Comparison of ENCODE assay signal across 1 cellular context in genomic region chrX:49792376-49792775, GRCh38.
TF ChIP-seq lines count a peak whose summit lies in the region.

No MANE protein-coding gene starts in this region.

TF ChIP-seq in HepG2, 621 proteins besides CTCF, POLR2A, EP300 and RAD21 (continued from another document and continues in another):
- peak; percentile 48; the same call in 1 of the 2 replicates for TF ChIP-seq ARID5B (CRISPR knock-in tag; IDR thresholded peaks at IDR 0.05)
- no peak for TF ChIP-seq ZNF678 (CRISPR knock-in tag; IDR thresholded peaks at IDR 0.05)
- TF ChIP-seq RARA (CRISPR knock-in tag; IDR thresholded peaks at IDR 0.05) = 0 out of 2 replicates have a peak, but pooled peaks have one; percentile 12
- no peak for TF ChIP-seq ZNF503 (CRISPR knock-in tag; IDR thresholded peaks at IDR 0.05)
- TF ChIP-seq FOSL2 (CRISPR knock-in tag; IDR thresholded peaks at IDR 0.05) = peak; percentile 84
- TF ChIP-seq ZBTB2 (CRISPR knock-in tag; IDR thresholded peaks at IDR 0.05; ENCODE audit: low read depth) = no peak
- TF ChIP-seq PAX8 (CRISPR knock-in tag; IDR thresholded peaks at IDR 0.05; ENCODE audit: borderline replicate concordance) = no peak
- no peak for TF ChIP-seq THAP9 (CRISPR knock-in tag; IDR thresholded peaks at IDR 0.05; ENCODE audit: borderline replicate concordance)
- TF ChIP-seq MTA1 (CRISPR knock-in tag; IDR thresholded peaks at IDR 0.05; ENCODE audit: borderline replicate concordance) = no peak
- no peak for TF ChIP-seq SATB2 (CRISPR knock-in tag; IDR thresholded peaks at IDR 0.05)
- peak; percentile 4; the same call in 1 of the 2 replicates for TF ChIP-seq PHF21A (CRISPR knock-in tag; IDR thresholded peaks at IDR 0.05)
- no peak for TF ChIP-seq BCLAF1 (IDR thresholded peaks at IDR 0.05)
- no peak for TF ChIP-seq ATF5 (CRISPR knock-in tag; IDR thresholded peaks at IDR 0.05; ENCODE audit: low read depth)
- TF ChIP-seq HNF4G (IDR thresholded peaks at IDR 0.05; ENCODE audit: borderline replicate concordance, low read depth, low read length) = peak; percentile 10; the same call in 1 of the 2 replicates
- TF ChIP-seq HNF4G (CRISPR knock-in tag; IDR thresholded peaks at IDR 0.05; ENCODE audit: borderline replicate concordance, low read depth) = no peak
- no peak for TF ChIP-seq ZBTB4 (CRISPR knock-in tag; IDR thresholded peaks at IDR 0.05; ENCODE audit: borderline replicate concordance)
- TF ChIP-seq NCOA2 (CRISPR knock-in tag; IDR thresholded peaks at IDR 0.05) = 0 out of 2 replicates have a peak, but pooled peaks have one; percentile 15
- no peak for TF ChIP-seq CHD2 (IDR thresholded peaks at IDR 0.05; ENCODE audit: low read depth, low read length)
- TF ChIP-seq ETV5 (CRISPR knock-in tag; IDR thresholded peaks at IDR 0.05; ENCODE audit: borderline replicate concordance) = no peak
- TF ChIP-seq LCORL (IDR thresholded peaks at IDR 0.05) = no peak
- peak; percentile 22; the same call in 1 of the 2 replicates for TF ChIP-seq LCORL (CRISPR knock-in tag; IDR thresholded peaks at IDR 0.05)
- TF ChIP-seq ZZZ3 (CRISPR knock-in tag; IDR thresholded peaks at IDR 0.05; ENCODE audit: borderline replicate concordance) = no peak
- 0 out of 2 replicates have a peak, but pooled peaks have one; percentile 32 for TF ChIP-seq PPARG (CRISPR knock-in tag; conservative IDR thresholded peaks at IDR 0.05)
- TF ChIP-seq ZNF414 (CRISPR knock-in tag; IDR thresholded peaks at IDR 0.05) = no peak
- no peak for TF ChIP-seq LBX2 (CRISPR knock-in tag; IDR thresholded peaks at IDR 0.05; ENCODE audit: borderline replicate concordance)
- no peak for TF ChIP-seq MED13 (CRISPR knock-in tag; IDR thresholded peaks at IDR 0.05)
- no peak for TF ChIP-seq PCBP2 (optimal IDR thresholded peaks at IDR 0.05; ENCODE audit: low read depth, low read length, poor library complexity, severe bottlenecking)
- peak; percentile 36; the same call in 1 of the 2 replicates for TF ChIP-seq PAXIP1 (CRISPR knock-in tag; conservative IDR thresholded peaks at IDR 0.05)
- no peak for TF ChIP-seq ZNF720 (CRISPR knock-in tag; IDR thresholded peaks at IDR 0.05)
- TF ChIP-seq IKZF1 (IDR thresholded peaks at IDR 0.05) = no peak
- TF ChIP-seq ETV6 (CRISPR knock-in tag; conservative IDR thresholded peaks at IDR 0.05) = no peak
- TF ChIP-seq TCF7L2 (IDR thresholded peaks at IDR 0.05; ENCODE audit: low read depth, low read length) = no peak
- no peak for TF ChIP-seq PHF5A (CRISPR knock-in tag; IDR thresholded peaks at IDR 0.05; ENCODE audit: low read depth, unreplicated experiment)
- no peak for TF ChIP-seq MEIS2 (CRISPR knock-in tag; IDR thresholded peaks at IDR 0.05)
- TF ChIP-seq ATF3 (CRISPR knock-in tag; IDR thresholded peaks at IDR 0.05) = peak; percentile 43; the same call in 1 of the 2 replicates
